28 cellular contexts compared by ENCODE assay signal in genomic region chr1:4500441-4500840, GRCh38.
"Had no signal": no experiment of that assay in that cellular context is flagged by ENCODE, and none has a peak within 500 bp of the region (broad histone marks: within the 10 kb centered on the region; RNA-seq: fewer than 3 reads in every experiment).

No MANE protein-coding gene starts in this region.

- H3K36me3 ChIP-seq: stomach, suprapubic skin, thoracic aorta, thyroid gland, tibial artery, tibial nerve, transverse colon, upper lobe of left lung, upper lobe of right lung, uterus, vagina had no signal

- H3K27me3 Mint-ChIP-seq: stimulated activated naive CD8-positive, alpha-beta T cell treated with anti-CD3 and anti-CD28 coated beads, Interleukin-15, amount 100 ng/mL, for 72 hours had no signal

- H3K9me3 Mint-ChIP-seq: stimulated activated effector memory CD8-positive, alpha-beta T cell treated with anti-CD3 and anti-CD28 coated beads, Interleukin-12 subunit alpha, Interleukin-12 subunit beta, amount 100 ng/mL, for 72 hours; stimulated activated memory B cell treated with anti-CD40 and anti-IgM and Interleukin-4, amounts not matched to agents 10 μg/mL and 1 μg/mL and 100 μg/mL, for 72 hours; stimulated activated naive B cell treated with anti-CD40 and anti-IgM and Interleukin-4, amounts not matched to agents 10 μg/mL and 1 μg/mL and 100 μg/mL, for 72 hours; stimulated activated naive CD8-positive, alpha-beta T cell treated with anti-CD3 and anti-CD28 coated beads, Interleukin-15, amount 100 ng/mL, for 72 hours; stimulated activated naive CD8-positive, alpha-beta T cell treated with anti-CD3 and anti-CD28 coated beads, Interleukin-15, Interleukin-2, amounts not matched to agents 100 ng/mL and 50 ng/mL, for 24 hours; type B pancreatic cell had no signal

- H3K4me3 Mint-ChIP-seq: stimulated activated effector memory CD8-positive, alpha-beta T cell treated with anti-CD3 and anti-CD28 coated beads, Interleukin-12 subunit alpha, Interleukin-12 subunit beta, amount 100 ng/mL, for 72 hours; stimulated activated memory B cell treated with anti-CD40 and anti-IgM and Interleukin-4, amounts not matched to agents 10 μg/mL and 1 μg/mL and 100 μg/mL, for 72 hours; stimulated activated naive B cell treated with anti-CD40 and anti-IgM and Interleukin-4, amounts not matched to agents 10 μg/mL and 1 μg/mL and 100 μg/mL, for 72 hours; stimulated activated naive CD8-positive, alpha-beta T cell treated with anti-CD3 and anti-CD28 coated beads, Interleukin-15, amount 100 ng/mL, for 72 hours; stimulated activated naive CD8-positive, alpha-beta T cell treated with anti-CD3 and anti-CD28 coated beads, Interleukin-15, Interleukin-2, amounts not matched to agents 100 ng/mL and 50 ng/mL, for 24 hours; type B pancreatic cell had no signal

- H3K27ac Mint-ChIP-seq: stimulated activated effector memory CD8-positive, alpha-beta T cell treated with anti-CD3 and anti-CD28 coated beads, Interleukin-12 subunit alpha, Interleukin-12 subunit beta, amount 100 ng/mL, for 72 hours; stimulated activated memory B cell treated with anti-CD40 and anti-IgM and Interleukin-4, amounts not matched to agents 10 μg/mL and 1 μg/mL and 100 μg/mL, for 72 hours; stimulated activated naive B cell treated with anti-CD40 and anti-IgM and Interleukin-4, amounts not matched to agents 10 μg/mL and 1 μg/mL and 100 μg/mL, for 72 hours; stimulated activated naive CD8-positive, alpha-beta T cell treated with anti-CD3 and anti-CD28 coated beads, Interleukin-15, amount 100 ng/mL, for 72 hours; stimulated activated naive CD8-positive, alpha-beta T cell treated with anti-CD3 and anti-CD28 coated beads, Interleukin-15, Interleukin-2, amounts not matched to agents 100 ng/mL and 50 ng/mL, for 24 hours; type B pancreatic cell had no signal

- H3K4me1 Mint-ChIP-seq: stimulated activated effector memory CD8-positive, alpha-beta T cell treated with anti-CD3 and anti-CD28 coated beads, Interleukin-12 subunit alpha, Interleukin-12 subunit beta, amount 100 ng/mL, for 72 hours; stimulated activated memory B cell treated with anti-CD40 and anti-IgM and Interleukin-4, amounts not matched to agents 10 μg/mL and 1 μg/mL and 100 μg/mL, for 72 hours; stimulated activated naive B cell treated with anti-CD40 and anti-IgM and Interleukin-4, amounts not matched to agents 10 μg/mL and 1 μg/mL and 100 μg/mL, for 72 hours; stimulated activated naive CD8-positive, alpha-beta T cell treated with anti-CD3 and anti-CD28 coated beads, Interleukin-15, amount 100 ng/mL, for 72 hours had no signal

- DNase-seq: stimulated activated CD4-positive, alpha-beta T cell treated with anti-CD3 and anti-CD28 coated beads, Interleukin-2, amount 100 ng/mL, for 48 hours; stimulated activated CD4-positive, alpha-beta T cell treated with anti-CD3 and anti-CD28 coated beads, Interleukin-4, amount 100 ng/mL, for 1 hour; stimulated activated CD4-positive, alpha-beta T cell treated with anti-CD3 and anti-CD28 coated beads, Interleukin-4, amount 100 ng/mL, for 24 hours; stimulated activated CD4-positive, alpha-beta T cell treated with anti-CD3 and anti-CD28 coated beads, Interleukin-4, amount 100 ng/mL, for 4 hours; stimulated activated CD8-positive, alpha-beta memory T cell treated with anti-CD3 and anti-CD28 coated beads, Interleukin-4, amount 100 ng/mL, for 48 hours; stimulated activated naive B cell treated with anti-CD40 and anti-IgM and Interleukin-4, amounts not matched to agents 10 μg/mL and 1 μg/mL and 100 μg/mL, for 72 hours; stimulated activated naive CD4-positive, alpha-beta T cell; stimulated activated naive CD4-positive, alpha-beta T cell treated with Interleukin-2 at 50 U/mL for 16 hours; stimulated activated naive CD8-positive, alpha-beta T cell treated with anti-CD3 and anti-CD28 coated beads, Interleukin-15, amount 100 ng/mL, for 72 hours; stimulated activated naive CD8-positive, alpha-beta T cell treated with anti-CD3 and anti-CD28 coated beads, Interleukin-15, Interleukin-2, amounts not matched to agents 100 U/mL and 50 U/mL, for 24 hours; stomach; substantia nigra; testis; thyroid gland; transverse colon; trophoblast cell; upper lobe of right lung; uterus had no signal

- H3K9me3 ChIP-seq: stomach, suprapubic skin, testis, thoracic aorta, thyroid gland, tibial artery, tibial nerve, transverse colon, upper lobe of left lung, upper lobe of right lung, uterus, vagina had no signal

- H3K4me3 ChIP-seq: stomach, suprapubic skin, testis, thoracic aorta, thyroid gland, tibial artery, tibial nerve, transverse colon, upper lobe of left lung, upper lobe of right lung, uterus, vagina had no signal

- H3K4me1 ChIP-seq: stomach, suprapubic skin, testis, thyroid gland, tibial artery, tibial nerve, transverse colon, upper lobe of left lung, upper lobe of right lung, uterus, vagina had no signal

- H3K27me3 ChIP-seq: testis, thyroid gland, tibial artery, tibial nerve, transverse colon, upper lobe of left lung, upper lobe of right lung, uterus, vagina had no signal

- H3K36me3 Mint-ChIP-seq: stimulated activated effector memory CD8-positive, alpha-beta T cell treated with anti-CD3 and anti-CD28 coated beads, Interleukin-12 subunit alpha, Interleukin-12 subunit beta, amount 100 ng/mL, for 72 hours; stimulated activated memory B cell treated with anti-CD40 and anti-IgM and Interleukin-4, amounts not matched to agents 10 μg/mL and 1 μg/mL and 100 μg/mL, for 72 hours; stimulated activated naive B cell treated with anti-CD40 and anti-IgM and Interleukin-4, amounts not matched to agents 10 μg/mL and 1 μg/mL and 100 μg/mL, for 72 hours; type B pancreatic cell had no signal

- H3K27ac ChIP-seq: stomach, suprapubic skin, testis, thoracic aorta, thyroid gland, tibial artery, tibial nerve, transverse colon, upper lobe of left lung, upper lobe of right lung, uterus, vagina had no signal
